17 cellular contexts compared by ENCODE assay signal in the genomic region with DNA sequence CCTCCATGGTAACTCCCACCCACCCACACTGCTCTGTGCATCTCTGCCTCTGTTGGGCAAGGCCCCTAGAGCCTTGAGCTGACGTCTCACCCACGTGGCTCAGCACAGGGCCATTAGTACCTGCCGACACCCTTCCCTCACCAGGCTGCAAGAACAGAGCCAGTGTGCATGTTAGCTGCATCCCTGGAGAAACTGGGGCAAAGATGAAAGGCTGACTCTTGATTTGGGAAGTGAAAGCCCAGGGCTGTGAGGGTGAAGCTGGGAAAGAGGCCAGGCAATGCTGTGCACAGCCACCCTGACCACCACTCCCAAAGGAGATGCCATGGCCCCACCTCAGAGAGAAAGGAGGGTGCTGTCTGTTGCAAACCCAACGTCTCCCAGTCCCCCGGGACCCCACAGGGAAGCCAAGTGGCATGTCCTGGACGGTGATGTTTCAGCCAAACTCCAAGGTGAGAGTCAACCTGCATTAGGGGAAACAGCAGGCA. TPM values are rescaled to one million over a fixed set of nuclear protein-coding genes. Genes with fewer than 3 reads are reported as not detected.
DNase-seq lines count a peak whose midpoint lies in the region; ATAC-seq, FAIRE-seq and TF ChIP-seq lines count a peak whose summit lies in the region.
"Had no signal": no experiment of that assay in that cellular context is flagged by ENCODE, and none has a peak within 500 bp of the region (broad histone marks: within the 10 kb centered on the region; RNA-seq: fewer than 3 reads in every experiment).

No MANE protein-coding gene starts in this region.

- H3K4me3 Mint-ChIP-seq in Calu3 (ENCODE audit: low read depth, unreplicated experiment): peak overlapping the region; percentile 18
- no peak overlapping the region for H3K4me3 Mint-ChIP-seq in stimulated activated memory B cell treated with anti-CD40 and anti-IgM and Interleukin-4, amounts not matched to agents 10 μg/mL and 1 μg/mL and 100 μg/mL, for 72 hours
- H3K4me3 Mint-ChIP-seq in CD4-positive, alpha-beta T cell: no peak overlapping the region
- H3K4me3 Mint-ChIP-seq: activated CD4-positive, alpha-beta T cell treated with anti-CD3 and anti-CD28 coated beads, Interleukin-2, amount 10 ng/mL, durations not matched to agents 24 days and 14 days; stimulated activated effector memory CD8-positive, alpha-beta T cell treated with anti-CD3 and anti-CD28 coated beads, Interleukin-12 subunit alpha, Interleukin-12 subunit beta, amount 100 ng/mL, for 72 hours had no signal

- H4K20me1 ChIP-seq in H1 (replicated peaks in 1 of 2; ENCODE audit: control insufficient read depth in 1 of 2, insufficient read depth in 2 of 2, low read length in 2 of 2): no peaks in the 10 kb centered on the region

- H3K18ac ChIP-seq in H1 (ENCODE audit: extremely low read depth, low read length): no peak overlapping the region

- 0 out of 2 replicates have a peak overlapping the region, but pooled peaks have one; percentile 46 for H2BK15ac ChIP-seq in H1 (ENCODE audit: low read length)

- no peak overlapping the region for H4K91ac ChIP-seq in H1 (replicated peaks; ENCODE audit: insufficient read length, low read length)

- H3K4me1 ChIP-seq in H1 (replicated peaks in 1 of 4; ENCODE audit: control insufficient read depth in 3 of 4, insufficient read depth in 4 of 4, low read length in 3 of 4): peaks cover 0 to 8% (median 4%) of the 10 kb centered on the region in 4 experiments; a peak in 5 of 7 replicates

- no peak overlapping the region for H4K8ac ChIP-seq in H1 (ENCODE audit: extremely low read depth, insufficient read depth, low read length)

- no peak overlapping the region for H2BK120ac ChIP-seq in H1 (replicated peaks; ENCODE audit: low read depth, low read length)

- no peaks in the 10 kb centered on the region for H3K9me3 ChIP-seq in H1 (ENCODE audit: insufficient read depth in 2 of 2, low read depth in 1 of 2, low read length in 1 of 2)
- no peaks in the 10 kb centered on the region for H3K9me3 ChIP-seq in CD4-positive, alpha-beta T cell (ENCODE audit: control insufficient read depth, low read length)
- H3K9me3 ChIP-seq: body of pancreas, esophagus squamous epithelium, heart left ventricle had no signal

- H3K36me3 ChIP-seq in H1 (ENCODE audit: control insufficient read depth in 2 of 4, insufficient read depth in 4 of 4, low read length in 3 of 4): no peaks in the 10 kb centered on the region
- H3K36me3 ChIP-seq: esophagus squamous epithelium, heart left ventricle had no signal

- peak overlapping the region; percentile 39; the same call in 1 of the 2 replicates for H2AFZ ChIP-seq in H1 (ENCODE audit: low read length)

- BruUV-seq in Calu3 (replicated peaks; lab: Mats Ljungman, UMichigan): TSS peak; percentile 90

- no peak overlapping the region for H3K9ac ChIP-seq in H1 (replicated peaks in 1 of 4; ENCODE audit: extremely low read depth in 1 of 4, low read depth in 3 of 4, low read length in 3 of 4)
- H3K9ac ChIP-seq: KMS-11 had no signal

- H3K23me2 ChIP-seq in H1 (ENCODE audit: low read depth, low read length): no peaks in the 10 kb centered on the region

- H3K36me3 Mint-ChIP-seq in Calu3 (ENCODE audit: insufficient read depth, unreplicated experiment): peaks cover 16% of the 10 kb centered on the region
- no peaks in the 10 kb centered on the region for H3K36me3 Mint-ChIP-seq in stimulated activated memory B cell treated with anti-CD40 and anti-IgM and Interleukin-4, amounts not matched to agents 10 μg/mL and 1 μg/mL and 100 μg/mL, for 72 hours
- H3K36me3 Mint-ChIP-seq in CD4-positive, alpha-beta T cell (ENCODE audit: low read depth): no peaks in the 10 kb centered on the region

- no peak overlapping the region for H3K4ac ChIP-seq in H1 (replicated peaks; ENCODE audit: insufficient read length, low read depth, low read length)

- no peak overlapping the region for H3K4me3 ChIP-seq in NB4 (ENCODE audit: low read depth, low read length)
- H3K4me3 ChIP-seq in H1 (ENCODE audit: extremely low read depth in 1 of 4, insufficient read depth in 2 of 4, low read depth in 3 of 4, low read length in 4 of 4): no peak overlapping the region
- H3K4me3 ChIP-seq: body of pancreas, esophagus squamous epithelium, heart left ventricle had no signal

- no peak overlapping the region for H3K23ac ChIP-seq in H1 (ENCODE audit: insufficient read length)

- H3K56ac ChIP-seq in H1 (replicated peaks; ENCODE audit: insufficient read length, low read depth, low read length): no peak overlapping the region

- H4K5ac ChIP-seq in H1 (ENCODE audit: insufficient read length, low read depth, low read length): no peak overlapping the region

- POLR2A ChIA-PET in H1 (lab: Charles Lee; ENCODE audit: partially characterized antibody): no interaction called here
- POLR2A ChIA-PET in CD4-positive, alpha-beta T cell (lab: Charles Lee): no interaction called here

- TF ChIP-seq EP300 in H1 (IDR thresholded peaks at IDR 0.05; ENCODE audit: borderline replicate concordance in 1 of 2, low read depth in 2 of 2, low read length in 2 of 2): no peak

- no peak overlapping the region for H2BK20ac ChIP-seq in H1 (ENCODE audit: low read length)

- CTCF ChIA-PET in Calu3 (lab: Charles Lee) (interaction anchor here (0.6 to 1.1 kb wide), 2 partner anchors 49 to 84 kb away, joined by 3 to 6 read pairs; no protein-coding TSS in a partner anchor), H1 (lab: Charles Lee; ENCODE audit: partially characterized antibody) (interaction anchor here (1.4 to 6.2 kb wide), 4 partner anchors 14 to 152 kb away, joined by 3 to 48 read pairs (median 4); partner anchors contain the start of gene HPCAL1)
- CTCF ChIA-PET in CD4-positive, alpha-beta T cell (lab: Charles Lee): no interaction called here

- no peaks in the 10 kb centered on the region for H3K27me3 Mint-ChIP-seq in Calu3 (ENCODE audit: unreplicated experiment)
- peaks cover 17% of the 10 kb centered on the region for H3K27me3 Mint-ChIP-seq in stimulated activated memory B cell treated with anti-CD40 and anti-IgM and Interleukin-4, amounts not matched to agents 10 μg/mL and 1 μg/mL and 100 μg/mL, for 72 hours
- no peaks in the 10 kb centered on the region for H3K27me3 Mint-ChIP-seq in CD4-positive, alpha-beta T cell

- H3K27ac ChIP-seq in H1 (ENCODE audit: low read depth, low read length): no peak overlapping the region
- no peak overlapping the region for H3K27ac ChIP-seq in CD4-positive, alpha-beta T cell (ENCODE audit: low read depth, low read length)
- H3K27ac ChIP-seq: body of pancreas, esophagus squamous epithelium, KMS-11 had no signal

- no peaks in the 10 kb centered on the region; a peak in 1 of 7 replicates for H3K27me3 ChIP-seq in H1 (replicated peaks in 1 of 4; ENCODE audit: control insufficient read depth in 3 of 4, extremely low read depth in 1 of 4, insufficient read depth in 3 of 4, low read length in 3 of 4)
- no peaks in the 10 kb centered on the region for H3K27me3 ChIP-seq in CD4-positive, alpha-beta T cell (ENCODE audit: control insufficient read depth, insufficient read depth, low read length)
- H3K27me3 ChIP-seq: body of pancreas, heart left ventricle had no signal

- no peak overlapping the region for H2AK5ac ChIP-seq in H1 (ENCODE audit: low read depth, low read length)

- no peak for FAIRE-seq in H1 (lab: Jason Lieb, UNC)

- TF ChIP-seq POLR2A in NB4 (IDR thresholded peaks at IDR 0.05; ENCODE audit: extremely low read depth, insufficient read length) (no peak), H1 (IDR thresholded peaks at IDR 0.05; ENCODE audit: control extremely low read depth in 1 of 2, low read depth in 2 of 2, low read length in 2 of 2) (no peak)

- no peak for TF ChIP-seq RAD21 in H1 (IDR thresholded peaks at IDR 0.05 in 1 of 2, conservative IDR thresholded peaks at IDR 0.05 in 1 of 2; ENCODE audit: low read depth in 2 of 2, low read length in 2 of 2)

- no peak overlapping the region for H2BK5ac ChIP-seq in H1 (ENCODE audit: low read depth, low read length)

- H3K27ac Mint-ChIP-seq in Calu3 (ENCODE audit: unreplicated experiment): peak overlapping the region; percentile 80
- no peak overlapping the region for H3K27ac Mint-ChIP-seq in stimulated activated memory B cell treated with anti-CD40 and anti-IgM and Interleukin-4, amounts not matched to agents 10 μg/mL and 1 μg/mL and 100 μg/mL, for 72 hours
- H3K27ac Mint-ChIP-seq in CD4-positive, alpha-beta T cell: no peak overlapping the region
- H3K27ac Mint-ChIP-seq: activated CD4-positive, alpha-beta T cell treated with anti-CD3 and anti-CD28 coated beads, Interleukin-2, amount 10 ng/mL, durations not matched to agents 24 days and 14 days; stimulated activated effector memory CD8-positive, alpha-beta T cell treated with anti-CD3 and anti-CD28 coated beads, Interleukin-12 subunit alpha, Interleukin-12 subunit beta, amount 100 ng/mL, for 72 hours had no signal

- ATAC-seq in stimulated activated memory B cell treated with anti-CD40 and anti-IgM and Interleukin-4, amounts not matched to agents 10 μg/mL and 1 μg/mL and 100 μg/mL, for 72 hours: no peak
- no peak for ATAC-seq in CD4-positive, alpha-beta T cell (ENCODE audit: poor library complexity)
- ATAC-seq: body of pancreas had no signal

- no peak overlapping the region for H3K14ac ChIP-seq in H1 (ENCODE audit: insufficient read length)

- peaks cover 72% of the 10 kb centered on the region for H3K4me1 Mint-ChIP-seq in Calu3 (ENCODE audit: low read depth, unreplicated experiment)
- H3K4me1 Mint-ChIP-seq in stimulated activated memory B cell treated with anti-CD40 and anti-IgM and Interleukin-4, amounts not matched to agents 10 μg/mL and 1 μg/mL and 100 μg/mL, for 72 hours: peaks cover 25% of the 10 kb centered on the region
- peaks cover 6% of the 10 kb centered on the region for H3K4me1 Mint-ChIP-seq in CD4-positive, alpha-beta T cell (ENCODE audit: low read depth)

- no peak overlapping the region for H3K4me2 ChIP-seq in H1 (ENCODE audit: insufficient read depth in 1 of 2, low read depth in 2 of 2, low read length in 2 of 2)
- H3K4me2 ChIP-seq: KMS-11 had no signal

- TF ChIP-seq CTCF in Calu3 (IDR thresholded peaks at IDR 0.05; ENCODE audit: unreplicated experiment) (no peak), NB4 (IDR thresholded peaks at IDR 0.05; ENCODE audit: low read depth, low read length) (no peak), H1 (IDR thresholded peaks at IDR 0.05; ENCODE audit: control extremely low read depth in 1 of 3, insufficient read depth in 1 of 3, low read depth in 1 of 3, low read length in 3 of 3) (no peak)
- TF ChIP-seq CTCF in CD4-positive, alpha-beta T cell (IDR thresholded peaks at IDR 0.05): no peak

- H2BK12ac ChIP-seq in H1 (ENCODE audit: low read depth, low read length): peak overlapping the region; percentile 75; the same call in 1 of the 2 replicates

- intact Hi-C loops in Calu3 (cut with micrococcal nuclease; ENCODE audit: unreplicated experiment) (no loop called here), posterior vena cava (cut with DNase I) (no loop called here)
- intact Hi-C loops in CD4-positive, alpha-beta T cell (cut with DNase I, micrococcal nuclease): no loop called here

- H3K9me3 Mint-ChIP-seq in Calu3 (ENCODE audit: low read depth, unreplicated experiment): peaks cover 3% of the 10 kb centered on the region
- H3K9me3 Mint-ChIP-seq in stimulated activated memory B cell treated with anti-CD40 and anti-IgM and Interleukin-4, amounts not matched to agents 10 μg/mL and 1 μg/mL and 100 μg/mL, for 72 hours: no peaks in the 10 kb centered on the region
- H3K9me3 Mint-ChIP-seq in CD4-positive, alpha-beta T cell: no peaks in the 10 kb centered on the region
- H3K9me3 Mint-ChIP-seq: activated CD4-positive, alpha-beta T cell treated with anti-CD3 and anti-CD28 coated beads, Interleukin-2, amount 10 ng/mL, durations not matched to agents 24 days and 14 days; stimulated activated effector memory CD8-positive, alpha-beta T cell treated with anti-CD3 and anti-CD28 coated beads, Interleukin-12 subunit alpha, Interleukin-12 subunit beta, amount 100 ng/mL, for 72 hours had no signal

- WGBS in H1 (ENCODE audit: extremely low coverage in 1 of 2, insufficient coverage in 1 of 2, insufficient read length in 1 of 2, insufficient replicate concordance in 2 of 2, low coverage in 1 of 2, low lambda C conversion rate in 2 of 2, missing lambda C conversion rate in 1 of 2), 2 experiments: 78% methylated on average over 6 of the region's 6 CpGs; no CpG with 5 or more reads in 1 of the 2 experiments

- no peaks in the 10 kb centered on the region for H3K79me1 ChIP-seq in H1 (ENCODE audit: low read depth, low read length)

- DNase-seq in Calu3: no peak
- peak; percentile 85 for DNase-seq in NB4 (ENCODE audit: low read depth)
- DNase-seq in H1 (ENCODE audit: low read depth in 1 of 2, low spot score in 2 of 2): no peak
- DNase-seq in posterior vena cava (ENCODE audit: low spot score): peak; percentile 42
- DNase-seq in NCI-H82 treated with DMSO at 0.1 percent for 48 hours (lab: John Stamatoyannopoulos, UW; ENCODE audit: unreplicated experiment): no peak
- no peak for DNase-seq in DMS53 (lab: John Stamatoyannopoulos, UW)
- no peak for DNase-seq in CD4-positive, alpha-beta T cell
- DNase-seq: activated CD4-positive, alpha-beta T cell treated with anti-CD3 and anti-CD28 coated beads, Interleukin-2, amount 10 ng/mL, durations not matched to agents 24 days and 14 days; activated naive CD4-positive, alpha-beta T cell treated with anti-CD3 and anti-CD28 coated beads, Interleukin-2, amount 50 U/mL, for 16 hours; activated T-cell treated with anti-CD3 and anti-CD28 coated beads for 4 hours; esophagus squamous epithelium; heart left ventricle; NCI-H146 had no signal

- H3K79me2 ChIP-seq in H1 (ENCODE audit: control insufficient read depth in 1 of 2, insufficient read depth in 2 of 2, low read length in 2 of 2): no peaks in the 10 kb centered on the region

RNA-seq across cellular contexts. Expression of gene HPCAL1, which starts 20.0 kb away (rescaled TPM):
- 34.0 and 35.1 TPM in 2 replicates for total RNA-seq in Calu3 (2022)
- 8.6 and 8.7 TPM in 2 replicates for total RNA-seq in H1 (2021; fragmentation: NEBNext Ultra II Directional; extraction: Animal tissue kit (Norgen Biotek cat#: 25700))
- 5.8 and 11.5 TPM in 2 replicates for polyA plus RNA-seq in H1 (2011; rRNA removed)
- 5.9 TPM for polyA plus RNA-seq in H1 (2011; cell fraction: cytosol; rRNA removed)
- polyA plus RNA-seq in H1 (2011; cell fraction: nucleus; rRNA removed): 9.7 TPM
- polyA plus RNA-seq in H1 (2012, experiment 1 of 2): 4.4 to 8.2 TPM (median 6.6 TPM) in 4 replicates
- 6.9 TPM for polyA plus RNA-seq in H1 (2012, experiment 2 of 2)
- 7.8 TPM for polyA plus RNA-seq in H1 (2013, experiment 1 of 2)
- polyA plus RNA-seq in H1 (2013, experiment 2 of 2): 8.1 TPM
- polyA minus RNA-seq in H1 (2011; rRNA and poly(A)+ RNA removed): 2.1 and 2.6 TPM in 2 replicates
- polyA minus RNA-seq in H1 (2011; cell fraction: cytosol; rRNA and poly(A)+ RNA removed): 4.3 TPM
- 3.9 TPM for polyA minus RNA-seq in H1 (2011; cell fraction: nucleus; rRNA and poly(A)+ RNA removed)
- total RNA-seq in posterior vena cava: 10 to 100 TPM; 21.6 to 26.0 TPM
- 10 to 100 TPM; 24.9 to 27.9 TPM for total RNA-seq in CD4-positive, alpha-beta T cell

Comparison
In these comparisons a context has a peak if more than half of its experiments do, and no peak if none do; other contexts are left out.
1. DNase-seq: peak in NB4 (single experiment) and posterior vena cava (single experiment); none in Calu3 (single experiment), H1 (0 of 2), NCI-H82 treated with DMSO at 0.1 percent for 48 hours (single experiment), DMS53 (single experiment) and CD4-positive, alpha-beta T cell (0 of 10).